1 cellular context compared by ENCODE assay signal in the genomic region with DNA sequence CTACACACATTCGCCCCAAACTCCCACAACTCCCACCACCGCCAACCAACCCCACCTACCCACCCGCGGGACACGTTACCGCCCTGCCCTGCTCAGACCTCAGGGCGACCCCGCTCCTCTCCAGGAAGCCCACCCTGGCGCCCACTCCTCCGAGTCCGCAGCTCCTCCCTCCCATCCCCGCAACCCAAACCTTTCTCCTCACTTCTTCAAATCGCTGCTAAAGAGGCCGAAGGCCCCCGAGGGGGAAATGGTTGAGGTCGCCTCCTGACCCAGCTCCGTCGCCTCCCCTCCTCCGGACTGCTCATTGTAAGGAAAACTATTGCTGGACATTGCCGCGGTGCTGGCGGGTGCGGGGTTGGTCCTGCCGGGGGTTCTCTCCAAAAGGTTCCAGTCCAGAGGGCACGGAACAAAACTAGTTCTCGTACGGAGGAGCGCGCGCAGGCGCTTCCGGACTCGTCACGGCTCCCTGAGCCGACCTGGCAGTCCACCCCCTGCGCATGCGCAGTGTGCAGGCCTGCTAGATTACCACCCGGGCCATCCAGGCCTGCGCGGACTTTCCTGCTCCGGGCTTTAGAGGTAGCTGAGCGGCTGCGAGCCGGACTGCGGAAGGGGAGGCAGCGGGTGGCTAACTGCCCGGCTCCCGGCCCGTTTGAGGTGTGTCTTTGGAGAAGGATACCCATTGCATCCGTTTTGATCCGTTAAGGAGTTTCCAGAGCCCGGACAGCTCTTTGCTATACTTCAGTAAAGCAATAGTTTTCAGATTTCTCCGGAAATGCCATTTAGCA.
TF ChIP-seq lines count a peak whose summit lies in the region.

A gene with protein sequence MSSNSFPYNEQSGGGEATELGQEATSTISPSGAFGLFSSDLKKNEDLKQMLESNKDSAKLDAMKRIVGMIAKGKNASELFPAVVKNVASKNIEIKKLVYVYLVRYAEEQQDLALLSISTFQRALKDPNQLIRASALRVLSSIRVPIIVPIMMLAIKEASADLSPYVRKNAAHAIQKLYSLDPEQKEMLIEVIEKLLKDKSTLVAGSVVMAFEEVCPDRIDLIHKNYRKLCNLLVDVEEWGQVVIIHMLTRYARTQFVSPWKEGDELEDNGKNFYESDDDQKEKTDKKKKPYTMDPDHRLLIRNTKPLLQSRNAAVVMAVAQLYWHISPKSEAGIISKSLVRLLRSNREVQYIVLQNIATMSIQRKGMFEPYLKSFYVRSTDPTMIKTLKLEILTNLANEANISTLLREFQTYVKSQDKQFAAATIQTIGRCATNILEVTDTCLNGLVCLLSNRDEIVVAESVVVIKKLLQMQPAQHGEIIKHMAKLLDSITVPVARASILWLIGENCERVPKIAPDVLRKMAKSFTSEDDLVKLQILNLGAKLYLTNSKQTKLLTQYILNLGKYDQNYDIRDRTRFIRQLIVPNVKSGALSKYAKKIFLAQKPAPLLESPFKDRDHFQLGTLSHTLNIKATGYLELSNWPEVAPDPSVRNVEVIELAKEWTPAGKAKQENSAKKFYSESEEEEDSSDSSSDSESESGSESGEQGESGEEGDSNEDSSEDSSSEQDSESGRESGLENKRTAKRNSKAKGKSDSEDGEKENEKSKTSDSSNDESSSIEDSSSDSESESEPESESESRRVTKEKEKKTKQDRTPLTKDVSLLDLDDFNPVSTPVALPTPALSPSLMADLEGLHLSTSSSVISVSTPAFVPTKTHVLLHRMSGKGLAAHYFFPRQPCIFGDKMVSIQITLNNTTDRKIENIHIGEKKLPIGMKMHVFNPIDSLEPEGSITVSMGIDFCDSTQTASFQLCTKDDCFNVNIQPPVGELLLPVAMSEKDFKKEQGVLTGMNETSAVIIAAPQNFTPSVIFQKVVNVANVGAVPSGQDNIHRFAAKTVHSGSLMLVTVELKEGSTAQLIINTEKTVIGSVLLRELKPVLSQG (minus strand): TSS at position 449 of the 785 bp plus-strand sequence. CDS start 119 bp downstream, at position 330.

TF ChIP-seq in WTC11, 78 proteins besides CTCF, POLR2A, EP300 and RAD21 (continued from another document):
- TF ChIP-seq TCF7 (CRISPR knock-in tag; IDR thresholded peaks at IDR 0.05; ENCODE audit: low read depth) (no peak), GABPB1 (CRISPR knock-in tag; IDR thresholded peaks at IDR 0.05) (peak; percentile 50; the same call in 1 of the 2 replicates), HMGXB4 (CRISPR knock-in tag; IDR thresholded peaks at IDR 0.05) (0 out of 2 replicates have a peak, but pooled peaks have one; percentile 46), SOX15 (CRISPR knock-in tag; IDR thresholded peaks at IDR 0.05) (no peak), GRHL2 (CRISPR knock-in tag; IDR thresholded peaks at IDR 0.05; ENCODE audit: insufficient replicate concordance, severe bottlenecking) (no peak), FOXJ3 (CRISPR knock-in tag; IDR thresholded peaks at IDR 0.05; ENCODE audit: borderline replicate concordance) (no peak), TEAD1 (CRISPR knock-in tag; IDR thresholded peaks at IDR 0.05) (peak; percentile 91), KAT7 (CRISPR knock-in tag; IDR thresholded peaks at IDR 0.05; ENCODE audit: borderline replicate concordance) (0 out of 2 replicates have a peak, but pooled peaks have one; percentile 70), E2F5 (CRISPR knock-in tag; IDR thresholded peaks at IDR 0.05) (peak; percentile 50; the same call in 1 of the 2 replicates), ZNF232 (CRISPR knock-in tag; IDR thresholded peaks at IDR 0.05) (peak; percentile 70; the same call in 1 of the 2 replicates), ZNF532 (CRISPR knock-in tag; IDR thresholded peaks at IDR 0.05; ENCODE audit: borderline replicate concordance) (no peak), FOXK1 (CRISPR knock-in tag; IDR thresholded peaks at IDR 0.05) (no peak), CREM (CRISPR knock-in tag; IDR thresholded peaks at IDR 0.05) (peak; percentile 78), ETV6 (CRISPR knock-in tag; IDR thresholded peaks at IDR 0.05) (peak; percentile 82), ZNF263 (CRISPR knock-in tag; IDR thresholded peaks at IDR 0.05; ENCODE audit: low read depth) (no peak), NR1H2 (CRISPR knock-in tag; IDR thresholded peaks at IDR 0.05) (no peak), CBFB (CRISPR knock-in tag; IDR thresholded peaks at IDR 0.05; ENCODE audit: low read depth) (no peak), MLX (CRISPR knock-in tag; IDR thresholded peaks at IDR 0.05) (no peak)
- TF ChIP-seq, protein P1, sequence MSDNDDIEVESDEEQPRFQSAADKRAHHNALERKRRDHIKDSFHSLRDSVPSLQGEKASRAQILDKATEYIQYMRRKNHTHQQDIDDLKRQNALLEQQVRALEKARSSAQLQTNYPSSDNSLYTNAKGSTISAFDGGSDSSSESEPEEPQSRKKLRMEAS (CRISPR knock-in tag; IDR thresholded peaks at IDR 0.05): no peak; the same call in 1 of the 2 replicates
- TF ChIP-seq, protein P2, sequence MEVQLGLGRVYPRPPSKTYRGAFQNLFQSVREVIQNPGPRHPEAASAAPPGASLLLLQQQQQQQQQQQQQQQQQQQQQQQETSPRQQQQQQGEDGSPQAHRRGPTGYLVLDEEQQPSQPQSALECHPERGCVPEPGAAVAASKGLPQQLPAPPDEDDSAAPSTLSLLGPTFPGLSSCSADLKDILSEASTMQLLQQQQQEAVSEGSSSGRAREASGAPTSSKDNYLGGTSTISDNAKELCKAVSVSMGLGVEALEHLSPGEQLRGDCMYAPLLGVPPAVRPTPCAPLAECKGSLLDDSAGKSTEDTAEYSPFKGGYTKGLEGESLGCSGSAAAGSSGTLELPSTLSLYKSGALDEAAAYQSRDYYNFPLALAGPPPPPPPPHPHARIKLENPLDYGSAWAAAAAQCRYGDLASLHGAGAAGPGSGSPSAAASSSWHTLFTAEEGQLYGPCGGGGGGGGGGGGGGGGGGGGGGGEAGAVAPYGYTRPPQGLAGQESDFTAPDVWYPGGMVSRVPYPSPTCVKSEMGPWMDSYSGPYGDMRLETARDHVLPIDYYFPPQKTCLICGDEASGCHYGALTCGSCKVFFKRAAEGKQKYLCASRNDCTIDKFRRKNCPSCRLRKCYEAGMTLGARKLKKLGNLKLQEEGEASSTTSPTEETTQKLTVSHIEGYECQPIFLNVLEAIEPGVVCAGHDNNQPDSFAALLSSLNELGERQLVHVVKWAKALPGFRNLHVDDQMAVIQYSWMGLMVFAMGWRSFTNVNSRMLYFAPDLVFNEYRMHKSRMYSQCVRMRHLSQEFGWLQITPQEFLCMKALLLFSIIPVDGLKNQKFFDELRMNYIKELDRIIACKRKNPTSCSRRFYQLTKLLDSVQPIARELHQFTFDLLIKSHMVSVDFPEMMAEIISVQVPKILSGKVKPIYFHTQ (CRISPR knock-in tag; IDR thresholded peaks at IDR 0.05): no peak
- TF ChIP-seq, protein P3, sequence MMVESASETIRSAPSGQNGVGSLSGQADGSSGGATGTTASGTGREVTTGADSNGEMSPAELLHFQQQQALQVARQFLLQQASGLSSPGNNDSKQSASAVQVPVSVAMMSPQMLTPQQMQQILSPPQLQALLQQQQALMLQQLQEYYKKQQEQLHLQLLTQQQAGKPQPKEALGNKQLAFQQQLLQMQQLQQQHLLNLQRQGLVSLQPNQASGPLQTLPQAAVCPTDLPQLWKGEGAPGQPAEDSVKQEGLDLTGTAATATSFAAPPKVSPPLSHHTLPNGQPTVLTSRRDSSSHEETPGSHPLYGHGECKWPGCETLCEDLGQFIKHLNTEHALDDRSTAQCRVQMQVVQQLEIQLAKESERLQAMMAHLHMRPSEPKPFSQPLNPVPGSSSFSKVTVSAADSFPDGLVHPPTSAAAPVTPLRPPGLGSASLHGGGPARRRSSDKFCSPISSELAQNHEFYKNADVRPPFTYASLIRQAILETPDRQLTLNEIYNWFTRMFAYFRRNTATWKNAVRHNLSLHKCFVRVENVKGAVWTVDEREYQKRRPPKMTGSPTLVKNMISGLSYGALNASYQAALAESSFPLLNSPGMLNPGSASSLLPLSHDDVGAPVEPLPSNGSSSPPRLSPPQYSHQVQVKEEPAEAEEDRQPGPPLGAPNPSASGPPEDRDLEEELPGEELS (CRISPR knock-in tag; IDR thresholded peaks at IDR 0.05): peak; percentile 23; the same call in 1 of the 2 replicates
- TF ChIP-seq, protein P4, sequence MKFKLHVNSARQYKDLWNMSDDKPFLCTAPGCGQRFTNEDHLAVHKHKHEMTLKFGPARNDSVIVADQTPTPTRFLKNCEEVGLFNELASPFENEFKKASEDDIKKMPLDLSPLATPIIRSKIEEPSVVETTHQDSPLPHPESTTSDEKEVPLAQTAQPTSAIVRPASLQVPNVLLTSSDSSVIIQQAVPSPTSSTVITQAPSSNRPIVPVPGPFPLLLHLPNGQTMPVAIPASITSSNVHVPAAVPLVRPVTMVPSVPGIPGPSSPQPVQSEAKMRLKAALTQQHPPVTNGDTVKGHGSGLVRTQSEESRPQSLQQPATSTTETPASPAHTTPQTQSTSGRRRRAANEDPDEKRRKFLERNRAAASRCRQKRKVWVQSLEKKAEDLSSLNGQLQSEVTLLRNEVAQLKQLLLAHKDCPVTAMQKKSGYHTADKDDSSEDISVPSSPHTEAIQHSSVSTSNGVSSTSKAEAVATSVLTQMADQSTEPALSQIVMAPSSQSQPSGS (CRISPR knock-in tag; IDR thresholded peaks at IDR 0.05; ENCODE audit: borderline replicate concordance, low read depth): no peak
